Comparison of ENCODE assay signal across 20 cellular contexts in genomic region chr3:52931328-52931727, GRCh38. TPM values are rescaled to one million over a fixed set of nuclear protein-coding genes. Genes with fewer than 3 reads are reported as not detected.
DNase-seq lines count a peak whose midpoint lies in the region; ATAC-seq and TF ChIP-seq lines count a peak whose summit lies in the region.
"Had no signal": no experiment of that assay in that cellular context is flagged by ENCODE, and none has a peak within 500 bp of the region (broad histone marks: within the 10 kb centered on the region; RNA-seq: fewer than 3 reads in every experiment).

No MANE protein-coding gene starts in this region.

- TF ChIP-seq CTCF in OCI-LY1 (IDR thresholded peaks at IDR 0.05; ENCODE audit: low read length) = no peak
- no peak for TF ChIP-seq CTCF in activated B cell treated with CpG ODN at 0.5 μM for 24 hours (IDR thresholded peaks at IDR 0.05)
- TF ChIP-seq CTCF in neural progenitor cell (IDR thresholded peaks at IDR 0.05) = no peak

- DNase-seq in activated B cell treated with CpG ODN at 0.5 μM for 24 hours = no peak
- DNase-seq in naive B cell = no peak
- DNase-seq in neural progenitor cell (ENCODE audit: low spot score) = no peak
- no peak for DNase-seq in SIG-M5 (lab: John Stamatoyannopoulos, UW)
- no peak for DNase-seq in HAP-1 (ENCODE audit: low spot score in 2 of 2)
- DNase-seq: BE2C; C1 segment of cervical spinal cord; CD4-positive, CD25-positive, alpha-beta regulatory T cell; CD8-positive, alpha-beta memory T cell; COR-L47; DMS 273 treated with DMSO at 0.1 percent for 48 hours; DMS53; DND-41; EL; GM23248; HCEC 1CT; IMR-90 had no signal

- no peak overlapping the region for H3K4me2 ChIP-seq in OCI-LY1 (ENCODE audit: low read length)
- no peak overlapping the region for H3K4me2 ChIP-seq in neural progenitor cell

- H3K4me1 ChIP-seq in OCI-LY1 (ENCODE audit: insufficient read depth, low read length, severe bottlenecking) (peaks cover 11% of the 10 kb centered on the region), neural progenitor cell (no peaks in the 10 kb centered on the region), HAP-1 (peaks cover 9% of the 10 kb centered on the region)
- H3K4me1 ChIP-seq: BE2C had no signal

- no peak overlapping the region for H2AFZ ChIP-seq in OCI-LY1 (ENCODE audit: low read length)
- H2AFZ ChIP-seq in neural progenitor cell (replicated peaks) = no peak overlapping the region
- H2AFZ ChIP-seq: GM23248 had no signal

- H3K27me3 ChIP-seq in OCI-LY1 (ENCODE audit: insufficient read depth, low read length) (no peaks in the 10 kb centered on the region), neural progenitor cell (no peaks in the 10 kb centered on the region), HAP-1 (ENCODE audit: low read depth) (no peaks in the 10 kb centered on the region)
- H3K27me3 ChIP-seq: BE2C had no signal

- no peak overlapping the region for H3K9ac ChIP-seq in OCI-LY1 (ENCODE audit: low read length)
- H3K9ac ChIP-seq in neural progenitor cell = no peak overlapping the region
- H3K9ac ChIP-seq: GM23248 had no signal

- H3K9me3 Mint-ChIP-seq in activated B cell treated with CpG ODN at 0.5 μM for 24 hours = no peaks in the 10 kb centered on the region
- no peaks in the 10 kb centered on the region for H3K9me3 Mint-ChIP-seq in naive B cell
- no peaks in the 10 kb centered on the region for H3K9me3 Mint-ChIP-seq in neural progenitor cell
- H3K9me3 Mint-ChIP-seq: CD4-positive, CD25-positive, alpha-beta regulatory T cell; CD8-positive, alpha-beta memory T cell had no signal

- CTCF ChIA-PET in activated B cell treated with CpG ODN at 0.5 μM for 24 hours (lab: Charles Lee) = interaction anchor here (1.0 to 1.2 kb wide), 5 partner anchors 53 to 188 kb away, joined by 3 to 4 read pairs (median 3); no protein-coding TSS in a partner anchor

- H3F3A ChIP-seq in OCI-LY1 (ENCODE audit: insufficient read depth, low read length) = no peaks in the 10 kb centered on the region; the same call in 1 of the 2 replicates
- no peaks in the 10 kb centered on the region for H3F3A ChIP-seq in neural progenitor cell (ENCODE audit: low read depth)

- peaks cover 40% of the 10 kb centered on the region for H3K36me3 Mint-ChIP-seq in activated B cell treated with CpG ODN at 0.5 μM for 24 hours (ENCODE audit: low read depth)
- H3K36me3 Mint-ChIP-seq in naive B cell = peaks cover 6 to 7% of the 10 kb centered on the region in 2 donors
- peaks cover 6% of the 10 kb centered on the region for H3K36me3 Mint-ChIP-seq in neural progenitor cell

- H3K4me1 Mint-ChIP-seq in activated B cell treated with CpG ODN at 0.5 μM for 24 hours = peaks cover 28% of the 10 kb centered on the region
- peaks cover 21 to 31% (median 27%) of the 10 kb centered on the region in 3 donors for H3K4me1 Mint-ChIP-seq in naive B cell
- peaks cover 3% of the 10 kb centered on the region for H3K4me1 Mint-ChIP-seq in neural progenitor cell

- in situ Hi-C loops in HAP-1 (cut with MboI; ENCODE audit: low sequenced_read_pairs) = no loop called here

- H4K20me1 ChIP-seq in OCI-LY1 (ENCODE audit: insufficient read depth, low read length) = no peaks in the 10 kb centered on the region
- no peaks in the 10 kb centered on the region for H4K20me1 ChIP-seq in neural progenitor cell (ENCODE audit: low read depth)

- no peak for ATAC-seq in activated B cell treated with CpG ODN at 0.5 μM for 24 hours (ENCODE audit: low read depth)
- no peak for ATAC-seq in naive B cell (ENCODE audit: low read depth in 2 of 2)
- ATAC-seq in HG03025 (IDR thresholded peaks at IDR 0.05; ENCODE audit: low FRiP score, unreplicated experiment) = no peak

- H3K27ac ChIP-seq in OCI-LY1 (ENCODE audit: low read depth, low read length, poor library complexity, severe bottlenecking) = peak overlapping the region; percentile 29
- H3K27ac ChIP-seq in neural progenitor cell = no peak overlapping the region
- H3K27ac ChIP-seq: GM23248 had no signal

- H3K27ac Mint-ChIP-seq in activated B cell treated with CpG ODN at 0.5 μM for 24 hours = peak overlapping the region; percentile 87
- H3K27ac Mint-ChIP-seq in naive B cell = peak overlapping the region in 5 of 6 donors; percentile 27 to 89 (median 62)
- H3K27ac Mint-ChIP-seq in neural progenitor cell = no peak overlapping the region
- H3K27ac Mint-ChIP-seq: CD4-positive, CD25-positive, alpha-beta regulatory T cell; CD8-positive, alpha-beta memory T cell had no signal

- H3K9me2 ChIP-seq in OCI-LY1 (ENCODE audit: low read depth, low read length) = no peaks in the 10 kb centered on the region

- H3K4me3 Mint-ChIP-seq in activated B cell treated with CpG ODN at 0.5 μM for 24 hours (no peak overlapping the region), naive B cell (peak overlapping the region in 4 of 8 donors; percentile 32 to 79 (median 59)), neural progenitor cell (no peak overlapping the region)
- H3K4me3 Mint-ChIP-seq: CD4-positive, CD25-positive, alpha-beta regulatory T cell; CD8-positive, alpha-beta memory T cell had no signal

- intact Hi-C loops in activated B cell treated with CpG ODN at 0.5 μM for 24 hours (cut with micrococcal nuclease) = no loop called here

- H3K27me3 Mint-ChIP-seq in activated B cell treated with CpG ODN at 0.5 μM for 24 hours (no peaks in the 10 kb centered on the region), naive B cell (no peaks in the 10 kb centered on the region), neural progenitor cell (ENCODE audit: insufficient read depth, low read depth) (no peaks in the 10 kb centered on the region)
- H3K27me3 Mint-ChIP-seq: CD4-positive, CD25-positive, alpha-beta regulatory T cell; CD8-positive, alpha-beta memory T cell had no signal

- H3K9me3 ChIP-seq in OCI-LY1 (ENCODE audit: low read length) (no peaks in the 10 kb centered on the region), neural progenitor cell (ENCODE audit: low read depth) (no peaks in the 10 kb centered on the region), HAP-1 (no peaks in the 10 kb centered on the region)
- H3K9me3 ChIP-seq: BE2C had no signal

- POLR2A ChIA-PET in activated B cell treated with CpG ODN at 0.5 μM for 24 hours (lab: Charles Lee) = interaction anchor here (1.6 to 1.7 kb wide), 2 partner anchors 52 to 226 kb away, joined by 5 read pairs; partner anchors contain the start of genes GLT8D1 and SPCS1

- peaks cover 16% of the 10 kb centered on the region; the same call in 1 of the 2 replicates for H3K36me3 ChIP-seq in OCI-LY1 (ENCODE audit: insufficient read depth, low read length)
- no peaks in the 10 kb centered on the region for H3K36me3 ChIP-seq in neural progenitor cell
- no peaks in the 10 kb centered on the region; the same call in 1 of the 2 replicates for H3K36me3 ChIP-seq in HAP-1 (replicated peaks)
- H3K36me3 ChIP-seq: BE2C had no signal

- H3K4me3 ChIP-seq in OCI-LY1 (ENCODE audit: low read depth, low read length, poor library complexity, severe bottlenecking) = no peak overlapping the region
- no peak overlapping the region for H3K4me3 ChIP-seq in neural progenitor cell
- no peak overlapping the region for H3K4me3 ChIP-seq in HAP-1
- H3K4me3 ChIP-seq: GM12878, GM23248 had no signal

- H3K79me2 ChIP-seq in OCI-LY1 (ENCODE audit: insufficient read depth, low read length) (no peaks in the 10 kb centered on the region), neural progenitor cell (ENCODE audit: low read depth) (no peaks in the 10 kb centered on the region)

RNA-seq across cellular contexts. Expression of gene STIMATE, which starts 34.0 kb away (rescaled TPM):
- total RNA-seq in activated B cell treated with CpG ODN at 0.5 μM for 24 hours = 20.8 and 25.8 TPM in 2 replicates
- 10 to 100 TPM in 1 of 6 donors, 1 to 10 TPM in 5; 3.6 to 10.2 (median 5.9) TPM for polyA plus RNA-seq in naive B cell (ENCODE audit: low read depth in 6 of 6)
- 10.2 and 17.3 TPM in 2 replicates for total RNA-seq in neural progenitor cell (ENCODE audit: low replicate concordance)
